Comparison of ENCODE assay signal across 8 cellular contexts in the genomic region with DNA sequence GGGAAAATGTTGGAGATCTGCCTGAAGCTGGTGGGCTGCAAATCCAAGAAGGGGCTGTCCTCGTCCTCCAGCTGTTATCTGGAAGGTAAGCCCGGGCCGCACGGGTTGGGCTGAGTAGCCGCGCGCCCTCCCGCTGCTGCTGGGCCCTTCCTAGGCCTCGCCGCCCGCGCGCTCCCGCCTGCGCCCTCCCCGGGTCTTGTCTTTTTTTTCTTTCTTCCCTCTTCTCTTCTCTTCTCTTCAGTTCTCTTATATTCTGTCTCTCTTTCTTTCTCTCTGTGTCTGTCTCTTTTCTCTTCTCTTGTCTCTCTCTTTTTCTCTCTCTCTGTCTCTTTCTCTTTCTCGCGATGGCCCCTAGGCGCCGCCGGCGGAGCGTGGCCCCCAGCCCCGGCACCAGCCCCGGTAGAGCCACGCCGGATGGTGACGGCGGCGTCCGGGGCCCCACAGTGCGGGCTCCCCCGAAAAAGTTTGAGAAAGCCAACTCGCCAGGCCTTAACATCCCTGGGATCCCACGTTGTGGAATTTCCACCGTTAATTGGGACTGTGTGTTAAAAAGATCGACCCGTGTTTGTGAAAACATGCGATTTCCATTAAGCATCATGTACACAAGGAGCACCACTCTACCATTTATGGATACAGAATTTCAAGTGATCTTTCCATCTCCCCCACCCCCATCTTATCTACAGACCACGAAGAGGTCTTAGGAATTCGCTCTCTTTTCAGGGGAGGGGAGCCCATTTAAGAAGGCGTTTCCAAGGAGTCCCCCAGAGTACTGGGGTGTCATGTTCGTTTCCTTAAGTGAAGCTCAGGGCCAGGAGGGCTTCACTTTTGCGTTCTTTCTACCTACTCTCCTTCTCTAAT. TPM values are rescaled to one million over a fixed set of nuclear protein-coding genes. Genes with fewer than 3 reads are reported as not detected.
A peak's percentile ranks its signal among the peaks of the same experiment; 100 is the strongest.
DNase-seq lines count a peak whose midpoint lies in the region; ATAC-seq and TF ChIP-seq lines count a peak whose summit lies in the region.

No MANE protein-coding gene starts in this region.

- DNase-seq in NCI-H1436 (lab: John Stamatoyannopoulos, UW) (peak; percentile 12), NCI-H1436 treated with DMSO at 0.1 percent for 48 hours (lab: John Stamatoyannopoulos, UW) (no peak), Panc1 (ENCODE audit: low read depth, low spot score) (no peak), iPS DF 6.9 (ENCODE audit: low read depth, low spot score) (no peak)
- no peak for DNase-seq in NK-92 treated with Interleukin-12 subunit alpha and Interleukin-12 subunit beta, amount 100 ng/mL, for 24 hours (lab: John Stamatoyannopoulos, UW)

- H3K9me3 ChIP-seq in Panc1 (ENCODE audit: control insufficient read depth, insufficient read depth, low read depth, low read length), result no peaks in the 10 kb centered on the region
- H3K9me3 ChIP-seq in iPS DF 6.9 (ENCODE audit: control insufficient read depth, insufficient read depth, low read length), result no peaks in the 10 kb centered on the region
- H3K9me3 ChIP-seq in skeletal muscle satellite cell (replicated peaks; ENCODE audit: low read length), result no peaks in the 10 kb centered on the region

- peak; percentile 47 for ATAC-seq in HG02973 (IDR thresholded peaks at IDR 0.05; ENCODE audit: unreplicated experiment)
- peak; percentile 62 for ATAC-seq in Panc1

- peak overlapping the region; percentile 99 for H3K9ac ChIP-seq in skeletal muscle satellite cell (ENCODE audit: low read depth, low read length)

- TF ChIP-seq CTCF in Panc1 (IDR thresholded peaks at IDR 0.05), result no peak

- BruUV-seq in Panc1 (replicated peaks; lab: Mats Ljungman, UMichigan), result no TSS peak

- H3K4me3 ChIP-seq in Panc1 (ENCODE audit: low read depth in 2 of 2, low read length in 2 of 2), result peak overlapping the region; percentile 68 to 74
- peak overlapping the region; percentile 89 for H3K4me3 ChIP-seq in iPS DF 6.9 (ENCODE audit: low read length)
- peak overlapping the region; percentile 89 for H3K4me3 ChIP-seq in skeletal muscle satellite cell (ENCODE audit: low read length)

- whole genome bisulfite sequencing in iPS DF 6.9 (ENCODE audit: insufficient coverage, insufficient read length), result no CpG with 5 or more reads among the region's 44 CpGs

- CTCF ChIA-PET in Panc1 (lab: Charles Lee), result no interaction called here

- H3K27ac ChIP-seq in Panc1 (ENCODE audit: low read length) (peak overlapping the region; percentile 94), angular gyrus (ENCODE audit: low read depth, low read length) (peak overlapping the region; percentile 85), iPS DF 6.9 (ENCODE audit: low read length) (no peak overlapping the region)

- H3K36me3 ChIP-seq in Panc1 (ENCODE audit: control insufficient read depth, insufficient read depth, low read length) (no peaks in the 10 kb centered on the region; the same call in 1 of the 2 replicates), iPS DF 6.9 (ENCODE audit: control insufficient read depth, insufficient read depth, low read length) (no peaks in the 10 kb centered on the region), skeletal muscle satellite cell (ENCODE audit: insufficient read depth, low read length) (no peaks in the 10 kb centered on the region)

- intact Hi-C loops in Panc1 (cut with micrococcal nuclease; ENCODE audit: unreplicated experiment), result no loop called here

- in situ Hi-C loops in Panc1 (cut with HindIII; ENCODE audit: low pct_unique_long_range_greater_than_20kb, low sequenced_read_pairs), result no loop called here

- H3K27me3 ChIP-seq in Panc1 (ENCODE audit: control insufficient read depth, insufficient read depth, low read length) (no peaks in the 10 kb centered on the region), iPS DF 6.9 (ENCODE audit: control insufficient read depth, insufficient read depth, low read length) (no peaks in the 10 kb centered on the region), skeletal muscle satellite cell (ENCODE audit: control insufficient read depth, insufficient read depth, low read length) (no peaks in the 10 kb centered on the region)

- POLR2A ChIA-PET in Panc1 (lab: Charles Lee), result no interaction called here

- peak overlapping the region; percentile 99 for H3K4me2 ChIP-seq in skeletal muscle satellite cell (ENCODE audit: low read length)

- H3K4me1 ChIP-seq in Panc1 (ENCODE audit: control insufficient read depth, insufficient read depth, low read length) (peaks cover 49% of the 10 kb centered on the region), iPS DF 6.9 (ENCODE audit: control insufficient read depth, insufficient read depth, low read length) (peaks cover 2% of the 10 kb centered on the region), skeletal muscle satellite cell (ENCODE audit: control insufficient read depth, insufficient read depth, low read length) (peaks cover 49% of the 10 kb centered on the region)

RNA-seq across cellular contexts. Expression of a gene that starts 0.6 kb away (rescaled TPM):
- total RNA-seq in Panc1 (2021; ENCODE audit: unreplicated experiment), result 48.4 TPM
- 32.8 TPM for polyA plus RNA-seq in Panc1 (2012; ENCODE audit: insufficient read length)
- total RNA-seq in skeletal muscle satellite cell (2012; rRNA removed), result 83.4 and 89.8 TPM in 2 replicates
